In genomic region chr10:95457319-95457886, GRCh38 we compare ENCODE assay signal across 14 cellular contexts.
DNase-seq lines count a peak whose midpoint lies in the region; ATAC-seq and TF ChIP-seq lines count a peak whose summit lies in the region.
"Had no signal": no experiment of that assay in that cellular context is flagged by ENCODE, and none has a peak within 500 bp of the region (broad histone marks: within the 10 kb centered on the region; RNA-seq: fewer than 3 reads in every experiment).

No MANE protein-coding gene starts in this region.

- peaks cover 3 to 85% (median 36%) of the 10 kb centered on the region in 12 donors for H3K4me1 ChIP-seq in heart left ventricle
- H3K4me1 ChIP-seq in right cardiac atrium (ENCODE audit: control insufficient read depth, insufficient read depth, low read length), result peaks cover 4% of the 10 kb centered on the region
- H3K4me1 ChIP-seq in muscle layer of duodenum (ENCODE audit: control insufficient read depth in 1 of 2, insufficient read depth in 2 of 2, low read length in 2 of 2), result peaks cover 0 to 60% of the 10 kb centered on the region in 2 donors
- peaks cover 6 to 10% of the 10 kb centered on the region in 2 donors for H3K4me1 ChIP-seq in aorta (ENCODE audit: control insufficient read depth in 1 of 2, insufficient read depth in 2 of 2, low read length in 2 of 2)
- no peaks in the 10 kb centered on the region for H3K4me1 ChIP-seq in MM.1S (ENCODE audit: low read length)
- H3K4me1 ChIP-seq: BLaER1 treated with 17β-estradiol and CSF1 and Interleukin-3, amounts not matched to agents 10 nM and 100 nM had no signal

- H4K20me1 ChIP-seq in MM.1S (ENCODE audit: insufficient read depth, low read length), result no peaks in the 10 kb centered on the region
- H4K20me1 ChIP-seq: BLaER1 treated with 17β-estradiol and CSF1 and Interleukin-3, amounts not matched to agents 10 nM and 100 nM had no signal

- intact Hi-C loops in heart left ventricle (cut with DNase I) (no loop called here), Right ventricle myocardium inferior (cut with DNase I) (no loop called here), right cardiac atrium (cut with DNase I) (no loop called here), aorta (cut with DNase I) (no loop called here)

- H3K27ac ChIP-seq in heart left ventricle (peak overlapping the region in 10 of 12 donors; percentile 2 to 94 (median 64)), right cardiac atrium (ENCODE audit: low read length) (peak overlapping the region; percentile 15), muscle layer of duodenum (ENCODE audit: low read length) (peak overlapping the region; percentile 35), aorta (ENCODE audit: low read depth in 1 of 2, low read length in 2 of 2) (peak overlapping the region; percentile 83 to 84), MM.1S (ENCODE audit: low read length) (no peak overlapping the region)
- H3K27ac ChIP-seq: BLaER1 treated with 17β-estradiol and CSF1 and Interleukin-3, amounts not matched to agents 10 nM and 100 nM; thyroid gland had no signal

- H3K4me3 ChIP-seq in heart left ventricle, result no peak overlapping the region
- no peak overlapping the region for H3K4me3 ChIP-seq in right cardiac atrium (ENCODE audit: low read length)
- H3K4me3 ChIP-seq in muscle layer of duodenum (ENCODE audit: low read depth in 1 of 2, low read length in 2 of 2), result no peak overlapping the region
- H3K4me3 ChIP-seq in aorta (ENCODE audit: low read length in 2 of 2), result no peak overlapping the region
- H3K4me3 ChIP-seq in foreskin fibroblast (ENCODE audit: low read depth in 1 of 2, low read length in 2 of 2), result no peak overlapping the region
- no peak overlapping the region for H3K4me3 ChIP-seq in MM.1S (ENCODE audit: low read length)
- H3K4me3 ChIP-seq: BLaER1 treated with 17β-estradiol and CSF1 and Interleukin-3, amounts not matched to agents 10 nM and 100 nM; thyroid gland had no signal

- TF ChIP-seq CTCF in heart left ventricle (IDR thresholded peaks at IDR 0.05), result no peak
- no peak for TF ChIP-seq CTCF in foreskin fibroblast (IDR thresholded peaks at IDR 0.05; ENCODE audit: low read depth, low read length)
- no peak for TF ChIP-seq CTCF in MM.1S (IDR thresholded peaks at IDR 0.05; ENCODE audit: low read length)

- no peak overlapping the region for H2AFZ ChIP-seq in MM.1S (ENCODE audit: low read length)

- ATAC-seq in heart left ventricle (peak in 1 of 4 donors; percentile 21), Right ventricle myocardium inferior (no peak), right cardiac atrium (no peak), aorta (ENCODE audit: low FRiP score) (no peak)
- ATAC-seq: activated T-helper 17 cell treated with anti-CD3 and anti-CD28 coated beads, Interleukin-2, amount 50 U/mL, for 72 hours had no signal

- DNase-seq in heart left ventricle (no peak), Right ventricle myocardium inferior (ENCODE audit: missing footprints) (no peak), right cardiac atrium (peak in 1 of 3 donors; percentile 16), aorta (no peak), foreskin fibroblast (no peak), NCI-H2227 (lab: John Stamatoyannopoulos, UW; ENCODE audit: unreplicated experiment) (no peak), MM.1S (no peak)
- DNase-seq: activated CD4-positive, alpha-beta T cell treated with anti-CD3 and anti-CD28 coated beads for 1 hour; KG1; small intestine; thyroid gland had no signal

- H3F3A ChIP-seq in MM.1S (ENCODE audit: insufficient read depth, low read length), result no peaks in the 10 kb centered on the region

- no peak overlapping the region for H3K4me2 ChIP-seq in MM.1S (ENCODE audit: low read depth, low read length)
- H3K4me2 ChIP-seq: BLaER1 treated with 17β-estradiol and CSF1 and Interleukin-3, amounts not matched to agents 10 nM and 100 nM had no signal

- H3K9ac ChIP-seq in MM.1S (ENCODE audit: low read length), result no peak overlapping the region
- H3K9ac ChIP-seq: BLaER1 treated with 17β-estradiol and CSF1 and Interleukin-3, amounts not matched to agents 10 nM and 100 nM had no signal

- H3K9me3 ChIP-seq in heart left ventricle (no peaks in the 10 kb centered on the region), right cardiac atrium (ENCODE audit: control insufficient read depth, low read length) (no peaks in the 10 kb centered on the region), muscle layer of duodenum (ENCODE audit: control insufficient read depth in 1 of 2, low read length in 2 of 2) (no peaks in the 10 kb centered on the region), aorta (ENCODE audit: control insufficient read depth, low read length) (no peaks in the 10 kb centered on the region), MM.1S (replicated peaks; ENCODE audit: insufficient read depth, low read length) (no peaks in the 10 kb centered on the region)
- H3K9me3 ChIP-seq: BLaER1 treated with 17β-estradiol and CSF1 and Interleukin-3, amounts not matched to agents 10 nM and 100 nM; thyroid gland had no signal

- H3K36me3 ChIP-seq in heart left ventricle, result peaks cover 0 to 6% (median 0%) of the 10 kb centered on the region in 9 donors
- H3K36me3 ChIP-seq in muscle layer of duodenum (ENCODE audit: control insufficient read depth in 1 of 2, insufficient read depth in 2 of 2, low read length in 2 of 2), result no peaks in the 10 kb centered on the region
- H3K36me3 ChIP-seq in aorta (ENCODE audit: control insufficient read depth in 1 of 2, insufficient read depth in 2 of 2, low read length in 1 of 2), result peaks cover 3 to 8% of the 10 kb centered on the region in 2 donors
- H3K36me3 ChIP-seq in MM.1S (replicated peaks; ENCODE audit: insufficient read depth, low read length), result no peaks in the 10 kb centered on the region
- H3K36me3 ChIP-seq: BLaER1 treated with 17β-estradiol and CSF1 and Interleukin-3, amounts not matched to agents 10 nM and 100 nM; thyroid gland had no signal

- H3K79me2 ChIP-seq in MM.1S (ENCODE audit: low read length), result no peaks in the 10 kb centered on the region

- no peaks in the 10 kb centered on the region for H3K9me2 ChIP-seq in MM.1S (replicated peaks; ENCODE audit: insufficient read depth, low read length)

- H3K27me3 ChIP-seq in heart left ventricle (no peaks in the 10 kb centered on the region), right cardiac atrium (ENCODE audit: control insufficient read depth, insufficient read depth) (no peaks in the 10 kb centered on the region), muscle layer of duodenum (ENCODE audit: low read depth, low read length) (no peaks in the 10 kb centered on the region), aorta (ENCODE audit: control insufficient read depth in 1 of 2, insufficient read depth in 2 of 2, low read length in 1 of 2) (no peaks in the 10 kb centered on the region), MM.1S (replicated peaks; ENCODE audit: insufficient read depth, low read length) (no peaks in the 10 kb centered on the region)
- H3K27me3 ChIP-seq: BLaER1 treated with 17β-estradiol and CSF1 and Interleukin-3, amounts not matched to agents 10 nM and 100 nM; thyroid gland had no signal

- whole genome bisulfite sequencing in heart left ventricle, 4 donors, result 65 to 75% (median 68%) methylated on average over 5 of the region's 5 CpGs
- 67% methylated on average over 5 of the region's 5 CpGs for WGBS in right cardiac atrium
- 25 to 32% methylated on average over 5 of the region's 5 CpGs for WGBS in aorta, 2 donors

- TF ChIP-seq POLR2A in heart left ventricle (IDR thresholded peaks at IDR 0.05), result no peak
